In the genomic region with DNA sequence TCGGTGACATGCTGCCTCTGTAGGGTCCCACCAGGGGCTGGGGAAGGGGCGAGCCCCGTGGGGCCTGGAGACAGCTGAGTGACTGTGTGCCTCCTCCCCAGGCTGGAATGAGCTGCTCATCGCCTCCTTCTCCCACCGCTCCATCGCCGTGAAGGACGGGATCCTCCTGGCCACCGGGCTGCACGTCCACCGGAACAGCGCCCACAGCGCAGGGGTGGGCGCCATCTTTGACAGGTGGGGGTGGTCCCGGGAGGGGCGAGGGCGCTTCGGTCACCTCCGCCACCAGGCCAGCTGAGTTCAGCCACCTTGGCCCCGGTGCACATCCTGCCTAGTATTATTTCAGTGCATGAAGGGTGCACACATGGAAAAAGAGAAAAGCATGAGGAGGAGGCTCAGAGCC, we compare ENCODE assay signal across 7 cellular contexts.
"Had no signal": no experiment of that assay in that cellular context is flagged by ENCODE, and none has a peak within 500 bp of the region (broad histone marks: within the 10 kb centered on the region; RNA-seq: fewer than 3 reads in every experiment).

No MANE protein-coding gene starts in this region.

- H3K4me1 ChIP-seq: HAP-1 had no signal

- H3K27ac ChIP-seq: GM23248, HL-60 had no signal

- H3K9ac ChIP-seq: GM23248 had no signal

- DNase-seq: GM23248, GOT3, H7, HFFc6, KBM-7 had no signal

- H3K9me3 ChIP-seq: HAP-1 had no signal

- H3K4me3 ChIP-seq: GM23248, HAP-1 had no signal
